Comparison of ENCODE assay signal across 17 cellular contexts in genomic region chr7:100365998-100366367, GRCh38. TPM values are rescaled to one million over a fixed set of nuclear protein-coding genes. Genes with fewer than 3 reads are reported as not detected.
DNase-seq lines count a peak whose midpoint lies in the region; ATAC-seq and TF ChIP-seq lines count a peak whose summit lies in the region.
"Not testable (repeated sequence)": the region's sequence is repeated elsewhere in the genome, so short reads cannot be mapped to it uniquely, and the experiment has no call there.
"Had no signal": no experiment of that assay in that cellular context is flagged by ENCODE, and none has a peak within 500 bp of the region (broad histone marks: within the 10 kb centered on the region; RNA-seq: fewer than 3 reads in every experiment).

No MANE protein-coding gene starts in this region.

- H3K4me3 ChIP-seq in CD4-positive, alpha-beta memory T cell (ENCODE audit: low read length in 2 of 2); endodermal cell (ENCODE audit: low read length); naive thymus-derived CD4-positive, alpha-beta T cell (ENCODE audit: low read length); tibial nerve: not testable (repeated sequence)
- peak overlapping the region; percentile 10; the same call in 1 of the 2 replicates for H3K4me3 ChIP-seq in OCI-LY3 (ENCODE audit: low read length)

- ATAC-seq in HG02642 (IDR thresholded peaks at IDR 0.05; ENCODE audit: poor library complexity, unreplicated experiment): peak; percentile 6
- ATAC-seq in activated naive CD4-positive, alpha-beta T cell treated with anti-CD3 and anti-CD28 coated beads, Interleukin-2, amount 50 U/mL, for 72 hours; naive thymus-derived CD4-positive, alpha-beta T cell: not testable (repeated sequence)

- intact Hi-C loops in CD4-positive, alpha-beta memory T cell (cut with micrococcal nuclease): loop anchor here (5.0 kb wide), 1 partner anchor 41 kb away; no protein-coding TSS in a partner anchor
- intact Hi-C loops in naive thymus-derived CD4-positive, alpha-beta T cell (cut with micrococcal nuclease): loop anchor here in 1 of 2 donors (5.0 kb wide), 1 partner anchor 41 kb away; no protein-coding TSS in a partner anchor

- H3K4me1 ChIP-seq in CD4-positive, alpha-beta memory T cell (ENCODE audit: insufficient read depth, low read length): peaks cover 15% of the 10 kb centered on the region
- H3K4me1 ChIP-seq in OCI-LY3 (ENCODE audit: low read length): peaks cover 64% of the 10 kb centered on the region
- not testable (repeated sequence) for H3K4me1 ChIP-seq in endodermal cell (ENCODE audit: control insufficient read depth, insufficient read depth, low read length); naive thymus-derived CD4-positive, alpha-beta T cell (ENCODE audit: control insufficient read depth in 2 of 2, insufficient read depth in 2 of 2, low read length in 2 of 2)
- peaks cover 0 to 13% (median 6%) of the 10 kb centered on the region in 4 donors for H3K4me1 ChIP-seq in tibial nerve

- peak overlapping the region; percentile 56 for H3K9ac ChIP-seq in OCI-LY3 (ENCODE audit: low read length)
- H3K9ac ChIP-seq in endodermal cell (ENCODE audit: extremely low read depth, low read length, poor library complexity, severe bottlenecking): not testable (repeated sequence)

- peak overlapping the region in 1 of 8 donors; percentile 20 for H3K4me3 Mint-ChIP-seq in CD4-positive, alpha-beta memory T cell
- not testable (repeated sequence) for H3K4me3 Mint-ChIP-seq in activated CD4-positive, alpha-beta T cell treated with anti-CD3 and anti-CD28 coated beads, Interleukin-2, amount 10 ng/mL, durations not matched to agents 7 days and 5 days; endodermal cell
- peak overlapping the region in 2 of 10 donors; percentile 41 to 47 for H3K4me3 Mint-ChIP-seq in naive thymus-derived CD4-positive, alpha-beta T cell

- POLR2A ChIA-PET in CD4-positive, alpha-beta memory T cell (lab: Charles Lee; ENCODE audit: partially characterized antibody); activated CD4-positive, alpha-beta T cell treated with anti-CD3 and anti-CD28 coated beads, Interleukin-2, amount 10 ng/mL, durations not matched to agents 7 days and 5 days (lab: Charles Lee); naive thymus-derived CD4-positive, alpha-beta T cell (lab: Charles Lee): not testable (repeated sequence)

- CTCF ChIA-PET in CD4-positive, alpha-beta memory T cell (lab: Charles Lee; ENCODE audit: partially characterized antibody); naive thymus-derived CD4-positive, alpha-beta T cell (lab: Charles Lee): not testable (repeated sequence)
- CTCF ChIA-PET in activated CD4-positive, alpha-beta T cell treated with anti-CD3 and anti-CD28 coated beads, Interleukin-2, amount 10 ng/mL, durations not matched to agents 7 days and 5 days (lab: Charles Lee): interaction anchor here (1.0 kb wide), 1 partner anchor 12 kb away, joined by 3 read pairs; no protein-coding TSS in a partner anchor

- not testable (repeated sequence) for H2AFZ ChIP-seq in OCI-LY3 (ENCODE audit: low read depth, low read length)

- TF ChIP-seq CTCF in OCI-LY3 (IDR thresholded peaks at IDR 0.05; ENCODE audit: low read depth, low read length); endodermal cell (conservative IDR thresholded peaks at IDR 0.05); tibial nerve (IDR thresholded peaks at IDR 0.05): not testable (repeated sequence)

- H3K27me3 ChIP-seq in CD4-positive, alpha-beta memory T cell (ENCODE audit: insufficient read depth, low read length); OCI-LY3 (ENCODE audit: low read depth, low read length); endodermal cell (ENCODE audit: control insufficient read depth, insufficient read depth, low read length, poor library complexity, severe bottlenecking); naive thymus-derived CD4-positive, alpha-beta T cell (ENCODE audit: control insufficient read depth in 2 of 2, insufficient read depth in 2 of 2, low read length in 2 of 2); tibial nerve: not testable (repeated sequence)

- peak overlapping the region; percentile 53 for H3K4me2 ChIP-seq in OCI-LY3 (ENCODE audit: low read length)

- H4K20me1 ChIP-seq in OCI-LY3 (ENCODE audit: insufficient read depth, low read length): not testable (repeated sequence)

- H3K4me1 Mint-ChIP-seq in CD4-positive, alpha-beta memory T cell: peaks cover 10 to 31% (median 19%) of the 10 kb centered on the region in 4 donors
- peaks cover 33% of the 10 kb centered on the region for H3K4me1 Mint-ChIP-seq in activated CD4-positive, alpha-beta T cell treated with anti-CD3 and anti-CD28 coated beads, Interleukin-2, amount 10 ng/mL, durations not matched to agents 7 days and 5 days
- not testable (repeated sequence) for H3K4me1 Mint-ChIP-seq in endodermal cell
- peaks cover 10 to 36% (median 23%) of the 10 kb centered on the region in 7 donors for H3K4me1 Mint-ChIP-seq in naive thymus-derived CD4-positive, alpha-beta T cell

- WGBS in endodermal cell (ENCODE audit: insufficient coverage in 1 of 2, insufficient read length in 1 of 2), 2 experiments: 97 to 98% methylated on average over 5 to 7 of the region's 7 CpGs
- WGBS in tibial nerve, 2 donors: 91 to 95% methylated on average over 7 of the region's 7 CpGs

- H3K36me3 ChIP-seq in CD4-positive, alpha-beta memory T cell (ENCODE audit: insufficient read depth, low read length): peaks cover 11% of the 10 kb centered on the region
- H3K36me3 ChIP-seq in OCI-LY3 (replicated peaks; ENCODE audit: low read depth, low read length) (peaks cover 25% of the 10 kb centered on the region), endodermal cell (ENCODE audit: control insufficient read depth, insufficient read depth, low read length) (peaks cover 45% of the 10 kb centered on the region), tibial nerve (peaks cover 0 to 91% (median 8%) of the 10 kb centered on the region in 3 donors)
- H3K36me3 ChIP-seq in naive thymus-derived CD4-positive, alpha-beta T cell (ENCODE audit: control insufficient read depth in 2 of 3, insufficient read depth in 3 of 3, low read length in 3 of 3): peaks cover 0 to 32% (median 0%) of the 10 kb centered on the region in 3 experiments

- not testable (repeated sequence) for H3K27ac ChIP-seq in CD4-positive, alpha-beta memory T cell (ENCODE audit: low read depth, low read length); endodermal cell (ENCODE audit: low read depth, low read length); naive thymus-derived CD4-positive, alpha-beta T cell (ENCODE audit: low read depth, low read length)
- H3K27ac ChIP-seq in OCI-LY3 (ENCODE audit: low read length): peak overlapping the region; percentile 98
- peak overlapping the region in 3 of 4 donors; percentile 37 to 56 (median 52) for H3K27ac ChIP-seq in tibial nerve

- H3K36me3 Mint-ChIP-seq in CD4-positive, alpha-beta memory T cell: peaks cover 21 to 35% of the 10 kb centered on the region in 2 donors
- peaks cover 43% of the 10 kb centered on the region for H3K36me3 Mint-ChIP-seq in activated CD4-positive, alpha-beta T cell treated with anti-CD3 and anti-CD28 coated beads, Interleukin-2, amount 10 ng/mL, durations not matched to agents 7 days and 5 days (ENCODE audit: low read depth)
- H3K36me3 Mint-ChIP-seq in activated naive CD4-positive, alpha-beta T cell treated with anti-CD3 and anti-CD28 coated beads, Interleukin-2, amount 50 U/mL, for 72 hours: peaks cover 14 to 36% of the 10 kb centered on the region in 2 donors
- peaks cover 54% of the 10 kb centered on the region for H3K36me3 Mint-ChIP-seq in endodermal cell (ENCODE audit: low read depth)
- peaks cover 13 to 37% (median 26%) of the 10 kb centered on the region in 5 donors for H3K36me3 Mint-ChIP-seq in naive thymus-derived CD4-positive, alpha-beta T cell

- TF ChIP-seq POLR2A in tibial nerve (IDR thresholded peaks at IDR 0.05): not testable (repeated sequence)

- peak overlapping the region; percentile 60 to 86 (median 64) for H3K27ac Mint-ChIP-seq in CD4-positive, alpha-beta memory T cell
- H3K27ac Mint-ChIP-seq in activated CD4-positive, alpha-beta T cell treated with anti-CD3 and anti-CD28 coated beads, Interleukin-2, amount 10 ng/mL, durations not matched to agents 7 days and 5 days: peak overlapping the region; percentile 59
- H3K27ac Mint-ChIP-seq in activated naive CD4-positive, alpha-beta T cell treated with anti-CD3 and anti-CD28 coated beads, Interleukin-2, amount 50 U/mL, for 72 hours: peak overlapping the region; percentile 66 to 83
- peak overlapping the region; percentile 68 for H3K27ac Mint-ChIP-seq in endodermal cell
- H3K27ac Mint-ChIP-seq in naive thymus-derived CD4-positive, alpha-beta T cell: peak overlapping the region; percentile 46 to 83 (median 72)

- not testable (repeated sequence) for H3K9me3 Mint-ChIP-seq in CD4-positive, alpha-beta memory T cell; activated CD4-positive, alpha-beta T cell treated with anti-CD3 and anti-CD28 coated beads, Interleukin-2, amount 10 ng/mL, durations not matched to agents 7 days and 5 days; activated naive CD4-positive, alpha-beta T cell treated with anti-CD3 and anti-CD28 coated beads, Interleukin-2, amount 50 U/mL, for 72 hours; endodermal cell; naive thymus-derived CD4-positive, alpha-beta T cell

- not testable (repeated sequence) for TF ChIP-seq EP300 in tibial nerve (IDR thresholded peaks at IDR 0.05)

- H3K9me3 ChIP-seq in CD4-positive, alpha-beta memory T cell (ENCODE audit: control insufficient read depth in 1 of 2, low read length in 2 of 2); OCI-LY3 (ENCODE audit: insufficient read depth, low read length); endodermal cell (ENCODE audit: control insufficient read depth, low read length); naive thymus-derived CD4-positive, alpha-beta T cell (ENCODE audit: control insufficient read depth in 2 of 3, low read length in 3 of 3); tibial nerve: not testable (repeated sequence)

- DNase-seq in CD4-positive, alpha-beta memory T cell; activated CD4-positive, alpha-beta T cell treated with anti-CD3 and anti-CD28 coated beads, Interleukin-2, amount 10 ng/mL, durations not matched to agents 7 days and 5 days; activated naive CD4-positive, alpha-beta T cell treated with anti-CD3 and anti-CD28 coated beads, Interleukin-2, amount 50 U/mL, for 72 hours (ENCODE audit: low spot score in 2 of 2); endodermal cell; naive thymus-derived CD4-positive, alpha-beta T cell; tibial nerve (ENCODE audit: low spot score in 2 of 2): not testable (repeated sequence)

- H3K79me2 ChIP-seq in OCI-LY3 (ENCODE audit: low read length): not testable (repeated sequence)

- not testable (repeated sequence) for H3K27me3 Mint-ChIP-seq in CD4-positive, alpha-beta memory T cell; activated CD4-positive, alpha-beta T cell treated with anti-CD3 and anti-CD28 coated beads, Interleukin-2, amount 10 ng/mL, durations not matched to agents 7 days and 5 days; endodermal cell (ENCODE audit: insufficient read depth); naive thymus-derived CD4-positive, alpha-beta T cell

RNA-seq across cellular contexts. Expression of gene PILRA, which starts 7.3 kb away (rescaled TPM):
- 1 to 10 TPM; 5.7 to 5.8 TPM for total RNA-seq in CD4-positive, alpha-beta memory T cell
- polyA plus RNA-seq in CD4-positive, alpha-beta memory T cell: under 1 TPM in 1 of 2 donors, not detected in 1; 0.32 TPM
- total RNA-seq in activated CD4-positive, alpha-beta T cell treated with anti-CD3 and anti-CD28 coated beads, Interleukin-2, amount 10 ng/mL, durations not matched to agents 7 days and 5 days: 1 to 10 TPM; 1.8 to 2.7 TPM
- 10 to 100 TPM in 1 of 2 donors, under 1 TPM in 1; 0.84 to 11.5 TPM for total RNA-seq in activated naive CD4-positive, alpha-beta T cell treated with anti-CD3 and anti-CD28 coated beads, Interleukin-2, amount 50 U/mL, for 72 hours
- total RNA-seq in endodermal cell (10 to 100 TPM in 1 of 2 donors, 1 to 10 TPM in 1; 2.1 to 12.8 TPM), tibial nerve (10 to 100 TPM; 10.9 to 27.3 (median 15.8) TPM)
- 11.0 TPM for polyA plus RNA-seq in endodermal cell (2013, experiment 1 of 2)
- 8.7 TPM for polyA plus RNA-seq in endodermal cell (2013, experiment 2 of 2)
- total RNA-seq in naive thymus-derived CD4-positive, alpha-beta T cell: 100 to 1,000 TPM in 1 of 5 experiments, 10 to 100 TPM in 4; 13.0 to 118 (median 14.3) TPM
- 1 to 10 TPM in 1 of 2 donors, under 1 TPM in 1; 0.40 to 1.1 TPM for polyA plus RNA-seq in naive thymus-derived CD4-positive, alpha-beta T cell

RNA-seq across cellular contexts. Expression of gene PILRB, which starts 8.1 kb away (rescaled TPM):
- 100 to 1,000 TPM; 104 to 117 TPM for total RNA-seq in CD4-positive, alpha-beta memory T cell
- 1 to 10 TPM; 1.1 to 5.2 TPM for polyA plus RNA-seq in CD4-positive, alpha-beta memory T cell
- total RNA-seq in activated CD4-positive, alpha-beta T cell treated with anti-CD3 and anti-CD28 coated beads, Interleukin-2, amount 10 ng/mL, durations not matched to agents 7 days and 5 days: 10 to 100 TPM; 50.6 to 56.2 TPM
- 100 to 1,000 TPM in 1 of 2 donors, 10 to 100 TPM in 1; 41.0 to 103 TPM for total RNA-seq in activated naive CD4-positive, alpha-beta T cell treated with anti-CD3 and anti-CD28 coated beads, Interleukin-2, amount 50 U/mL, for 72 hours
- total RNA-seq in endodermal cell: 10 to 100 TPM; 51.9 to 84.4 TPM
- 34.1 TPM for polyA plus RNA-seq in endodermal cell (2013, experiment 1 of 2)
- 29.7 TPM for polyA plus RNA-seq in endodermal cell (2013, experiment 2 of 2)
- total RNA-seq in naive thymus-derived CD4-positive, alpha-beta T cell: 100 to 1,000 TPM in 4 of 5 experiments, 10 to 100 TPM in 1; 79.1 to 137 (median 120) TPM
- 10 to 100 TPM in 1 of 2 donors, 1 to 10 TPM in 1; 1.1 to 11.1 TPM for polyA plus RNA-seq in naive thymus-derived CD4-positive, alpha-beta T cell
- 100 to 1,000 TPM; 107 to 152 (median 132) TPM for total RNA-seq in tibial nerve

RNA-seq across cellular contexts. Expression of gene SPDYE3, which starts 58.5 kb away (rescaled TPM):
- not detected for total RNA-seq in CD4-positive, alpha-beta memory T cell
- 1 to 10 TPM; 6.3 to 9.9 TPM for polyA plus RNA-seq in CD4-positive, alpha-beta memory T cell
- not detected for total RNA-seq in activated CD4-positive, alpha-beta T cell treated with anti-CD3 and anti-CD28 coated beads, Interleukin-2, amount 10 ng/mL, durations not matched to agents 7 days and 5 days
- total RNA-seq in activated naive CD4-positive, alpha-beta T cell treated with anti-CD3 and anti-CD28 coated beads, Interleukin-2, amount 50 U/mL, for 72 hours: not detected
- total RNA-seq in endodermal cell (not detected), tibial nerve (not detected)
- polyA plus RNA-seq in endodermal cell (2013, experiment 1 of 2): not detected
- polyA plus RNA-seq in endodermal cell (2013, experiment 2 of 2): not detected
- not detected for total RNA-seq in naive thymus-derived CD4-positive, alpha-beta T cell
- 1 to 10 TPM; 8.5 to 8.7 TPM for polyA plus RNA-seq in naive thymus-derived CD4-positive, alpha-beta T cell
- total RNA-seq: colonic mucosa, fibroblast of lung, H7, lung, myocyte, pancreas, right atrium auricular region, ureter had no signal
- polyA plus RNA-seq: fibroblast of lung, keratinocyte had no signal
